Comparison of ENCODE assay signal across 1 cellular context in genomic region chr14:101330416-101331140, GRCh38.
TF ChIP-seq lines count a peak whose summit lies in the region.

No MANE protein-coding gene starts in this region.

TF ChIP-seq in HepG2, 621 proteins besides CTCF, POLR2A, EP300 and RAD21 (continued from another document and continues in another):
- TF ChIP-seq UBTF (CRISPR knock-in tag; IDR thresholded peaks at IDR 0.05), result no peak; the same call in 1 of the 2 replicates
- peak; percentile 70; the same call in 1 of the 2 replicates for TF ChIP-seq ZNF503 (CRISPR knock-in tag; IDR thresholded peaks at IDR 0.05)
- no peak for TF ChIP-seq DDIT3 (CRISPR knock-in tag; IDR thresholded peaks at IDR 0.05)
- peak; percentile 95 for TF ChIP-seq FOXA3 (CRISPR knock-in tag; IDR thresholded peaks at IDR 0.05)
- no peak for TF ChIP-seq LRRFIP1 (CRISPR knock-in tag; conservative IDR thresholded peaks at IDR 0.05)
- peak; percentile 66; the same call in 1 of the 2 replicates for TF ChIP-seq SPEN (CRISPR knock-in tag; IDR thresholded peaks at IDR 0.05; ENCODE audit: low read depth)
- peak; percentile 81; the same call in 1 of the 2 replicates for TF ChIP-seq ZNF609 (CRISPR knock-in tag; IDR thresholded peaks at IDR 0.05; ENCODE audit: borderline replicate concordance)
- no peak for TF ChIP-seq TRIM22 (IDR thresholded peaks at IDR 0.05)
- TF ChIP-seq ZSCAN29 (CRISPR knock-in tag; conservative IDR thresholded peaks at IDR 0.05), result no peak
- peak; percentile 92 for TF ChIP-seq ELF3 (CRISPR knock-in tag; IDR thresholded peaks at IDR 0.05)
- TF ChIP-seq ZNF709 (CRISPR knock-in tag; IDR thresholded peaks at IDR 0.05), result no peak
- TF ChIP-seq FOXC1 (CRISPR knock-in tag; IDR thresholded peaks at IDR 0.05; ENCODE audit: borderline replicate concordance), result no peak
- 0 out of 2 replicates have a peak, but pooled peaks have one; percentile 42 for TF ChIP-seq AKAP8 (CRISPR knock-in tag; IDR thresholded peaks at IDR 0.05)
- no peak for TF ChIP-seq RNF2 (conservative IDR thresholded peaks at IDR 0.05; ENCODE audit: low read depth)
- no peak for TF ChIP-seq CREB3 (CRISPR knock-in tag; IDR thresholded peaks at IDR 0.05)
- TF ChIP-seq ZNF136 (CRISPR knock-in tag; IDR thresholded peaks at IDR 0.05; ENCODE audit: low read depth), result no peak
- peak; percentile 84 for TF ChIP-seq NR2F6 (IDR thresholded peaks at IDR 0.05)
- peak; percentile 94 for TF ChIP-seq NR2F6 (CRISPR knock-in tag; IDR thresholded peaks at IDR 0.05)
- TF ChIP-seq E2F1 (CRISPR knock-in tag; IDR thresholded peaks at IDR 0.05), result no peak
- no peak for TF ChIP-seq SOX6 (IDR thresholded peaks at IDR 0.05)
- TF ChIP-seq SOX6 (CRISPR knock-in tag; IDR thresholded peaks at IDR 0.05), result peak; percentile 86
- no peak for TF ChIP-seq ZNF446 (CRISPR knock-in tag; IDR thresholded peaks at IDR 0.05)
- TF ChIP-seq ARID3A (IDR thresholded peaks at IDR 0.05; ENCODE audit: low read depth, low read length), result no peak; the same call in 1 of the 2 replicates
- 0 out of 2 replicates have a peak, but pooled peaks have one; percentile 27 for TF ChIP-seq ZKSCAN8 (CRISPR knock-in tag; IDR thresholded peaks at IDR 0.05; ENCODE audit: borderline replicate concordance)
- TF ChIP-seq ZNF776 (CRISPR knock-in tag; IDR thresholded peaks at IDR 0.05), result no peak
- peak; percentile 79 for TF ChIP-seq HNF1B (CRISPR knock-in tag; IDR thresholded peaks at IDR 0.05)
- peak; percentile 77; the same call in 1 of the 2 replicates for TF ChIP-seq MIER3 (CRISPR knock-in tag; IDR thresholded peaks at IDR 0.05; ENCODE audit: borderline replicate concordance)
- TF ChIP-seq HNF4G (IDR thresholded peaks at IDR 0.05; ENCODE audit: borderline replicate concordance, low read depth, low read length), result no peak
- no peak for TF ChIP-seq HNF4G (CRISPR knock-in tag; IDR thresholded peaks at IDR 0.05; ENCODE audit: borderline replicate concordance, low read depth)
- peak; percentile 19; the same call in 1 of the 3 replicates for TF ChIP-seq MXI1 (IDR thresholded peaks at IDR 0.05; ENCODE audit: borderline replicate concordance, low read depth, low read length)
- no peak for TF ChIP-seq HNRNPH1 (optimal IDR thresholded peaks at IDR 0.05; ENCODE audit: low read depth, low read length)
- no peak for TF ChIP-seq SALL2 (CRISPR knock-in tag; IDR thresholded peaks at IDR 0.05)
- TF ChIP-seq ZNF230 (CRISPR knock-in tag; IDR thresholded peaks at IDR 0.05), result no peak
- TF ChIP-seq AGO1 (IDR thresholded peaks at IDR 0.05; ENCODE audit: low read depth, low read length, poor library complexity, severe bottlenecking), result no peak
- TF ChIP-seq KDM5B (CRISPR knock-in tag; IDR thresholded peaks at IDR 0.05; ENCODE audit: borderline replicate concordance), result no peak
- TF ChIP-seq CENPX (CRISPR knock-in tag; IDR thresholded peaks at IDR 0.05), result no peak
- TF ChIP-seq ZNF784 (CRISPR knock-in tag; IDR thresholded peaks at IDR 0.05; ENCODE audit: borderline replicate concordance), result no peak
- TF ChIP-seq LBX2 (CRISPR knock-in tag; IDR thresholded peaks at IDR 0.05; ENCODE audit: borderline replicate concordance), result no peak
